ENCODE assay signal across 14 cellular contexts in genomic region chr4:8905236-8905772, GRCh38. TPM values are rescaled to one million over a fixed set of nuclear protein-coding genes. Genes with fewer than 3 reads are reported as not detected.
"Had no signal": no experiment of that assay in that cellular context is flagged by ENCODE, and none has a peak within 500 bp of the region (broad histone marks: within the 10 kb centered on the region; RNA-seq: fewer than 3 reads in every experiment).

No MANE protein-coding gene starts in this region.

- H3K9me3 ChIP-seq: adrenal gland had no signal

- H3K4me3 Mint-ChIP-seq: activated CD4-positive, alpha-beta memory T cell treated with anti-CD3 and anti-CD28 coated beads for 36 hours; activated T-cell treated with anti-CD3 and anti-CD28 coated beads, Interleukin-2, amount 50 U/mL, for 72 hours; brain; stimulated activated memory B cell treated with anti-CD40 and anti-IgM and Interleukin-4, amounts not matched to agents 10 μg/mL and 1 μg/mL and 100 μg/mL, for 72 hours had no signal

- H3K27ac Mint-ChIP-seq: activated CD4-positive, alpha-beta memory T cell treated with anti-CD3 and anti-CD28 coated beads for 36 hours; activated T-cell treated with anti-CD3 and anti-CD28 coated beads, Interleukin-2, amount 50 U/mL, for 72 hours; brain; stimulated activated memory B cell treated with anti-CD40 and anti-IgM and Interleukin-4, amounts not matched to agents 10 μg/mL and 1 μg/mL and 100 μg/mL, for 72 hours had no signal

- H3K36me3 Mint-ChIP-seq: activated CD4-positive, alpha-beta memory T cell treated with anti-CD3 and anti-CD28 coated beads for 36 hours; brain; stimulated activated memory B cell treated with anti-CD40 and anti-IgM and Interleukin-4, amounts not matched to agents 10 μg/mL and 1 μg/mL and 100 μg/mL, for 72 hours had no signal

- H3K4me1 Mint-ChIP-seq: brain; stimulated activated memory B cell treated with anti-CD40 and anti-IgM and Interleukin-4, amounts not matched to agents 10 μg/mL and 1 μg/mL and 100 μg/mL, for 72 hours had no signal

- H3K27me3 Mint-ChIP-seq: activated CD4-positive, alpha-beta memory T cell treated with anti-CD3 and anti-CD28 coated beads for 36 hours; stimulated activated memory B cell treated with anti-CD40 and anti-IgM and Interleukin-4, amounts not matched to agents 10 μg/mL and 1 μg/mL and 100 μg/mL, for 72 hours had no signal

- H3K4me1 ChIP-seq: adrenal gland, esophagus squamous epithelium, left lung, SJCRH30, transverse colon had no signal

- H3K27me3 ChIP-seq: adrenal gland had no signal

- ATAC-seq: activated T-cell treated with anti-CD3 and anti-CD28 coated beads, Interleukin-2, amount 50 U/mL, for 72 hours; left lung; stimulated activated memory B cell treated with anti-CD40 and anti-IgM and Interleukin-4, amounts not matched to agents 10 μg/mL and 1 μg/mL and 100 μg/mL, for 72 hours had no signal

- DNase-seq: activated CD4-positive, alpha-beta memory T cell treated with anti-CD3 and anti-CD28 coated beads for 36 hours; activated naive CD4-positive, alpha-beta T cell; activated T-cell treated with anti-CD3 and anti-CD28 coated beads, Interleukin-2, amount 50 U/mL, for 72 hours; adrenal gland; esophagus squamous epithelium; foreskin fibroblast; mesendoderm; SJCRH30; stimulated activated CD4-positive, alpha-beta T cell treated with anti-CD3 and anti-CD28 coated beads, Interleukin-1b, Interleukin-23, amount 100 ng/mL, for 48 hours; T-helper 9 cell; transverse colon had no signal

- H3K36me3 ChIP-seq: adrenal gland, esophagus squamous epithelium, left lung, SJCRH30, transverse colon had no signal

- H3K4me3 ChIP-seq: adrenal gland, esophagus squamous epithelium, left lung, SJCRH30, transverse colon had no signal

- H3K27ac ChIP-seq: adrenal gland, esophagus squamous epithelium, left lung, SJCRH30, transverse colon had no signal

RNA-seq across cellular contexts. Expression of gene HMX1, which starts 33.7 kb away (rescaled TPM):
- total RNA-seq: activated CD4-positive, alpha-beta memory T cell treated with anti-CD3 and anti-CD28 coated beads for 36 hours; activated T-cell treated with anti-CD3 and anti-CD28 coated beads, Interleukin-2, amount 50 U/mL, for 72 hours; adrenal gland; left lung; SJCRH30; transverse colon had no signal
- polyA plus RNA-seq: adrenal gland had no signal
